ENCODE assay signal across 10 cellular contexts in the genomic region with DNA sequence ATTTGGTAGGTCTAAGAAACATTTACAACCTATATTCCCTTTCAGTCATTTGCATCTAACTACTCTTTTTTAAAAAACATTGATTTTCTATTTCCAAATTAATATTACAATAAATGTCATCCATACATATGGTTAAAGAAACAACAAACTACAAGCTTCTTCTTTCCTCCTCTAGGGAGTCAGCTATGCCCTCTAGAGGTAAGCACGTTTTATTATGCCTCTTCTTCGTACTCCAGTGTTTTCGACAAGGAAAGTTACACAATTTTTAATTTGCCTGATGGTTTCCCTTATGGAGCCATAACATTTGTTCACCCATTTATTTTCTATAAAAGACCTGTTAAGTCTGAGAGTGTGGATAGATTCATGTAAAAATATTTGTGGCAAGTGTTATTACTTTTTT.
DNase-seq lines count a peak whose midpoint lies in the region; ATAC-seq, FAIRE-seq and TF ChIP-seq lines count a peak whose summit lies in the region.
"Had no signal": no experiment of that assay in that cellular context is flagged by ENCODE, and none has a peak within 500 bp of the region (broad histone marks: within the 10 kb centered on the region; RNA-seq: fewer than 3 reads in every experiment).

No MANE protein-coding gene starts in this region.

- H4K20me1 ChIP-seq in OCI-LY1 (ENCODE audit: insufficient read depth, low read length) = no peaks in the 10 kb centered on the region

- no peaks in the 10 kb centered on the region for H3K27me3 Mint-ChIP-seq in naive thymus-derived CD8-positive, alpha-beta T cell
- H3K27me3 Mint-ChIP-seq: dendritic cell treated with granulocyte-macrophage colony-stimulating factor and Interleukin-4, amounts not matched to agents 40 ng/mL and 50 ng/mL, for 4 days had no signal

- H3K4me2 ChIP-seq in OCI-LY1 (ENCODE audit: low read length) = no peak overlapping the region

- H2AFZ ChIP-seq in OCI-LY1 (ENCODE audit: low read length) = no peak overlapping the region

- H3K4me1 ChIP-seq in HEK293 (ENCODE audit: control insufficient read depth, insufficient read depth, low read length) (no peaks in the 10 kb centered on the region), OCI-LY1 (ENCODE audit: insufficient read depth, low read length, severe bottlenecking) (no peaks in the 10 kb centered on the region), suprapubic skin (no peaks in the 10 kb centered on the region)
- no peaks in the 10 kb centered on the region for H3K4me1 ChIP-seq in effector memory CD4-positive, alpha-beta T cell (ENCODE audit: control insufficient read depth, insufficient read depth, low read length, poor library complexity, severe bottlenecking)

- 10% methylated on average over 3 of the region's 3 CpGs for WGBS in suprapubic skin

- H3K27me3 ChIP-seq in OCI-LY1 (ENCODE audit: insufficient read depth, low read length) = no peaks in the 10 kb centered on the region
- no peaks in the 10 kb centered on the region for H3K27me3 ChIP-seq in effector memory CD4-positive, alpha-beta T cell (replicated peaks; ENCODE audit: control insufficient read depth, insufficient read depth, low read length, poor library complexity, severe bottlenecking)
- H3K27me3 ChIP-seq in suprapubic skin = no peaks in the 10 kb centered on the region

- H3K9me3 Mint-ChIP-seq in naive thymus-derived CD8-positive, alpha-beta T cell = peaks cover 0 to 6% (median 0%) of the 10 kb centered on the region in 9 donors
- H3K9me3 Mint-ChIP-seq: dendritic cell treated with granulocyte-macrophage colony-stimulating factor and Interleukin-4, amounts not matched to agents 40 ng/mL and 50 ng/mL, for 4 days had no signal

- TF ChIP-seq POLR2A in suprapubic skin (IDR thresholded peaks at IDR 0.05) = no peak

- POLR2A ChIA-PET in HEK293 (lab: Yijun Ruan, JAX) = no interaction called here
- POLR2A ChIA-PET in naive thymus-derived CD8-positive, alpha-beta T cell (lab: Charles Lee) = no interaction called here

- peak; percentile 79 for TF ChIP-seq CTCF in 22Rv1 (IDR thresholded peaks at IDR 0.05)
- TF ChIP-seq CTCF in HEK293 (tag by site-specific recombination; IDR thresholded peaks at IDR 0.05) = 0 out of 2 replicates have a peak, but pooled peaks have one; percentile 20
- TF ChIP-seq CTCF in OCI-LY1 (IDR thresholded peaks at IDR 0.05; ENCODE audit: low read length) = peak; percentile 31; the same call in 1 of the 2 replicates
- TF ChIP-seq CTCF in suprapubic skin (IDR thresholded peaks at IDR 0.05) = no peak

- H3K79me2 ChIP-seq in OCI-LY1 (ENCODE audit: insufficient read depth, low read length) = no peaks in the 10 kb centered on the region

- H3K27ac ChIP-seq in 22Rv1 (no peak overlapping the region), HEK293 (ENCODE audit: extremely low read depth, low read depth, low read length) (no peak overlapping the region), OCI-LY1 (ENCODE audit: low read depth, low read length, poor library complexity, severe bottlenecking) (no peak overlapping the region), suprapubic skin (no peak overlapping the region)
- H3K27ac ChIP-seq in effector memory CD4-positive, alpha-beta T cell (ENCODE audit: insufficient read depth, low read length, poor library complexity, severe bottlenecking) = no peak overlapping the region

- H3K4me3 ChIP-seq in HEK293 (ENCODE audit: low read depth, low read length) (no peak overlapping the region), OCI-LY1 (ENCODE audit: low read depth, low read length, poor library complexity, severe bottlenecking) (no peak overlapping the region), suprapubic skin (no peak overlapping the region)
- H3K4me3 ChIP-seq in effector memory CD4-positive, alpha-beta T cell (ENCODE audit: insufficient read depth, low read depth, low read length, poor library complexity, severe bottlenecking) = no peak overlapping the region

- H3K36me3 Mint-ChIP-seq in naive thymus-derived CD8-positive, alpha-beta T cell = no peaks in the 10 kb centered on the region
- H3K36me3 Mint-ChIP-seq: stimulated activated effector memory CD8-positive, alpha-beta T cell treated with anti-CD3 and anti-CD28 coated beads, Interleukin-12 subunit alpha, Interleukin-12 subunit beta, amount 100 ng/mL, for 72 hours had no signal

- H3K9ac ChIP-seq in OCI-LY1 (ENCODE audit: low read length) = no peak overlapping the region

- no peak for DNase-seq in naive thymus-derived CD8-positive, alpha-beta T cell
- DNase-seq in cardiac septum (ENCODE audit: low spot score) (no peak), suprapubic skin (ENCODE audit: low spot score in 2 of 2) (no peak)
- no peak for DNase-seq in effector memory CD4-positive, alpha-beta T cell

- H3K9me2 ChIP-seq in OCI-LY1 (ENCODE audit: low read depth, low read length) = no peaks in the 10 kb centered on the region

- intact Hi-C loops in cardiac septum (cut with DNase I) = no loop called here

- no peak overlapping the region for H3K4me3 Mint-ChIP-seq in naive thymus-derived CD8-positive, alpha-beta T cell
- H3K4me3 Mint-ChIP-seq: dendritic cell treated with granulocyte-macrophage colony-stimulating factor and Interleukin-4, amounts not matched to agents 40 ng/mL and 50 ng/mL, for 4 days; stimulated activated effector memory CD8-positive, alpha-beta T cell treated with anti-CD3 and anti-CD28 coated beads, Interleukin-12 subunit alpha, Interleukin-12 subunit beta, amount 100 ng/mL, for 72 hours had no signal

- H3K4me1 Mint-ChIP-seq in naive thymus-derived CD8-positive, alpha-beta T cell = no peaks in the 10 kb centered on the region
- H3K4me1 Mint-ChIP-seq: stimulated activated effector memory CD8-positive, alpha-beta T cell treated with anti-CD3 and anti-CD28 coated beads, Interleukin-12 subunit alpha, Interleukin-12 subunit beta, amount 100 ng/mL, for 72 hours had no signal

- ATAC-seq in naive thymus-derived CD8-positive, alpha-beta T cell = no peak
- ATAC-seq: stimulated activated effector memory CD8-positive, alpha-beta T cell treated with anti-CD3 and anti-CD28 coated beads, Interleukin-12 subunit alpha, Interleukin-12 subunit beta, amount 100 ng/mL, for 72 hours had no signal

- CTCF ChIA-PET in HEK293 (lab: Yijun Ruan, JAX) = interaction anchor here (1.5 kb wide), 1 partner anchor 15 kb away, joined by 3 read pairs; no protein-coding TSS in a partner anchor

- no peak overlapping the region for H3K27ac Mint-ChIP-seq in naive thymus-derived CD8-positive, alpha-beta T cell
- H3K27ac Mint-ChIP-seq: dendritic cell treated with granulocyte-macrophage colony-stimulating factor and Interleukin-4, amounts not matched to agents 40 ng/mL and 50 ng/mL, for 4 days; stimulated activated effector memory CD8-positive, alpha-beta T cell treated with anti-CD3 and anti-CD28 coated beads, Interleukin-12 subunit alpha, Interleukin-12 subunit beta, amount 100 ng/mL, for 72 hours had no signal

- no peaks in the 10 kb centered on the region for H3K36me3 ChIP-seq in HEK293 (ENCODE audit: control insufficient read depth in 2 of 2, insufficient read depth in 1 of 2, low read length in 2 of 2)
- H3K36me3 ChIP-seq in OCI-LY1 (ENCODE audit: insufficient read depth, low read length) = no peaks in the 10 kb centered on the region
- no peaks in the 10 kb centered on the region for H3K36me3 ChIP-seq in effector memory CD4-positive, alpha-beta T cell (ENCODE audit: control insufficient read depth, insufficient read depth, low read length)
- no peaks in the 10 kb centered on the region for H3K36me3 ChIP-seq in suprapubic skin

- no peaks in the 10 kb centered on the region for H3F3A ChIP-seq in OCI-LY1 (ENCODE audit: insufficient read depth, low read length)

- H3K9me3 ChIP-seq in HEK293 (ENCODE audit: control insufficient read depth, insufficient read depth, low read depth, low read length) (no peaks in the 10 kb centered on the region), OCI-LY1 (ENCODE audit: low read length) (no peaks in the 10 kb centered on the region), suprapubic skin (peaks cover 2% of the 10 kb centered on the region)
- H3K9me3 ChIP-seq in effector memory CD4-positive, alpha-beta T cell (ENCODE audit: control insufficient read depth, low read length) = no peaks in the 10 kb centered on the region

- TF ChIP-seq EP300 in suprapubic skin (IDR thresholded peaks at IDR 0.05) = no peak

- FAIRE-seq in endometrium (lab: Jason Lieb, UNC) = peak; percentile 54

TF ChIP-seq in HEK293, 187 proteins besides CTCF, POLR2A, EP300 and RAD21 (continues in another document):
- TF ChIP-seq ZNF664 (tag by site-specific recombination; IDR thresholded peaks at IDR 0.05) = no peak
- no peak for TF ChIP-seq YY1 (tag by site-specific recombination; IDR thresholded peaks at IDR 0.05)
- no peak for TF ChIP-seq KLF9 (tag by site-specific recombination; IDR thresholded peaks at IDR 0.05; ENCODE audit: low read depth)
- no peak for TF ChIP-seq GLI4 (tag by site-specific recombination; IDR thresholded peaks at IDR 0.05)
- no peak for TF ChIP-seq ZNF16 (tag by site-specific recombination; IDR thresholded peaks at IDR 0.05; ENCODE audit: low read depth)
- TF ChIP-seq, protein P1, sequence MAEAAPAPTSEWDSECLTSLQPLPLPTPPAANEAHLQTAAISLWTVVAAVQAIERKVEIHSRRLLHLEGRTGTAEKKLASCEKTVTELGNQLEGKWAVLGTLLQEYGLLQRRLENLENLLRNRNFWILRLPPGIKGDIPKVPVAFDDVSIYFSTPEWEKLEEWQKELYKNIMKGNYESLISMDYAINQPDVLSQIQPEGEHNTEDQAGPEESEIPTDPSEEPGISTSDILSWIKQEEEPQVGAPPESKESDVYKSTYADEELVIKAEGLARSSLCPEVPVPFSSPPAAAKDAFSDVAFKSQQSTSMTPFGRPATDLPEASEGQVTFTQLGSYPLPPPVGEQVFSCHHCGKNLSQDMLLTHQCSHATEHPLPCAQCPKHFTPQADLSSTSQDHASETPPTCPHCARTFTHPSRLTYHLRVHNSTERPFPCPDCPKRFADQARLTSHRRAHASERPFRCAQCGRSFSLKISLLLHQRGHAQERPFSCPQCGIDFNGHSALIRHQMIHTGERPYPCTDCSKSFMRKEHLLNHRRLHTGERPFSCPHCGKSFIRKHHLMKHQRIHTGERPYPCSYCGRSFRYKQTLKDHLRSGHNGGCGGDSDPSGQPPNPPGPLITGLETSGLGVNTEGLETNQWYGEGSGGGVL (tag by site-specific recombination; IDR thresholded peaks at IDR 0.05) = no peak
- no peak for TF ChIP-seq ZNF596 (tag by site-specific recombination; IDR thresholded peaks at IDR 0.05)
- no peak for TF ChIP-seq OVOL3 (tag by site-specific recombination; IDR thresholded peaks at IDR 0.05)
- TF ChIP-seq ZNF776 (tag by site-specific recombination; IDR thresholded peaks at IDR 0.05; ENCODE audit: borderline replicate concordance) = no peak
- TF ChIP-seq GLI2 (tag by site-specific recombination; IDR thresholded peaks at IDR 0.05; ENCODE audit: borderline replicate concordance, low read depth) = no peak
- no peak for TF ChIP-seq ZNF624 (tag by site-specific recombination; IDR thresholded peaks at IDR 0.05)

Comparison
In these comparisons a context has a peak if more than half of its experiments do, and no peak if none do; other contexts are left out.
1. CTCF ChIP-seq: peak in 22Rv1 (single experiment), HEK293 (single experiment) and OCI-LY1 (single experiment); none in suprapubic skin (0 of 2).